Comparison of ENCODE assay signal across 16 cellular contexts in genomic region chr4:2702361-2702760, GRCh38. TPM values are rescaled to one million over a fixed set of nuclear protein-coding genes. Genes with fewer than 3 reads are reported as not detected.
DNase-seq lines count a peak whose midpoint lies in the region; ATAC-seq, FAIRE-seq and TF ChIP-seq lines count a peak whose summit lies in the region.
"Had no signal": no experiment of that assay in that cellular context is flagged by ENCODE, and none has a peak within 500 bp of the region (broad histone marks: within the 10 kb centered on the region; RNA-seq: fewer than 3 reads in every experiment).

No MANE protein-coding gene starts in this region.

- ATAC-seq in activated B cell treated with CpG ODN at 0.5 μM for 24 hours (ENCODE audit: low read depth) = no peak
- no peak for ATAC-seq in stimulated activated effector memory CD8-positive, alpha-beta T cell treated with anti-CD3 and anti-CD28 coated beads, Interleukin-12 subunit alpha, Interleukin-12 subunit beta, amount 100 ng/mL, for 72 hours
- ATAC-seq in GM19455 (IDR thresholded peaks at IDR 0.05; ENCODE audit: unreplicated experiment) = no peak
- ATAC-seq: PC-3 had no signal

- TF ChIP-seq POLR2A in GM12891 (IDR thresholded peaks at IDR 0.05; ENCODE audit: low read depth, low read length) = no peak

- no peaks in the 10 kb centered on the region for H3K9me3 ChIP-seq in mucosa of stomach (ENCODE audit: control insufficient read depth, low read length)

- DNase-seq in GM12891 (ENCODE audit: insufficient read length, low spot score) (no peak), activated B cell treated with CpG ODN at 0.5 μM for 24 hours (no peak), activated gamma-delta T cell (lab: John Stamatoyannopoulos, UW) (no peak), ACHN (no peak)
- DNase-seq in stimulated activated effector memory CD8-positive, alpha-beta T cell treated with anti-CD3 and anti-CD28 coated beads, Interleukin-12 subunit alpha, Interleukin-12 subunit beta, amount 100 ng/mL, for 72 hours (ENCODE audit: low spot score in 2 of 2) = no peak
- DNase-seq: DND-41, HFFc6, KBM-7, NCI-H1105 treated with DMSO at 0.1 percent for 48 hours, NCI-H1694 treated with DMSO at 0.1 percent for 48 hours, NCI-H2107, NCI-H226, PC-3 had no signal

- TF ChIP-seq CTCF in activated B cell treated with CpG ODN at 0.5 μM for 24 hours (IDR thresholded peaks at IDR 0.05) = no peak

- peak overlapping the region; percentile 25 for H3K27ac Mint-ChIP-seq in activated B cell treated with CpG ODN at 0.5 μM for 24 hours
- peak overlapping the region; percentile 52 for H3K27ac Mint-ChIP-seq in stimulated activated effector memory CD8-positive, alpha-beta T cell treated with anti-CD3 and anti-CD28 coated beads, Interleukin-12 subunit alpha, Interleukin-12 subunit beta, amount 100 ng/mL, for 72 hours
- H3K27ac Mint-ChIP-seq: HFFc6 had no signal

- H3K9ac ChIP-seq in mucosa of stomach (ENCODE audit: low read length) = peak overlapping the region; percentile 13

- intact Hi-C loops in activated B cell treated with CpG ODN at 0.5 μM for 24 hours (cut with micrococcal nuclease) = no loop called here

- H3K4me1 ChIP-seq in mucosa of stomach (ENCODE audit: control insufficient read depth, insufficient read depth, low read length) = peaks cover 19% of the 10 kb centered on the region

- no peaks in the 10 kb centered on the region for H3K27me3 Mint-ChIP-seq in activated B cell treated with CpG ODN at 0.5 μM for 24 hours

- in situ Hi-C loops in ACHN (cut with HindIII; ENCODE audit: low pct_ligation_motif_present, low pct_unique_long_range_greater_than_20kb, low sequenced_read_pairs) = no loop called here

- H3K4me1 Mint-ChIP-seq in activated B cell treated with CpG ODN at 0.5 μM for 24 hours = peaks cover 20% of the 10 kb centered on the region
- H3K4me1 Mint-ChIP-seq in stimulated activated effector memory CD8-positive, alpha-beta T cell treated with anti-CD3 and anti-CD28 coated beads, Interleukin-12 subunit alpha, Interleukin-12 subunit beta, amount 100 ng/mL, for 72 hours = no peaks in the 10 kb centered on the region
- H3K4me1 Mint-ChIP-seq: CD14-positive monocyte had no signal

- H3K36me3 ChIP-seq in mucosa of stomach (ENCODE audit: control insufficient read depth, insufficient read depth, low read length) = no peaks in the 10 kb centered on the region

- CTCF ChIA-PET in activated B cell treated with CpG ODN at 0.5 μM for 24 hours (lab: Charles Lee) = no interaction called here

- H3K9me3 Mint-ChIP-seq in activated B cell treated with CpG ODN at 0.5 μM for 24 hours = no peaks in the 10 kb centered on the region
- H3K9me3 Mint-ChIP-seq in stimulated activated effector memory CD8-positive, alpha-beta T cell treated with anti-CD3 and anti-CD28 coated beads, Interleukin-12 subunit alpha, Interleukin-12 subunit beta, amount 100 ng/mL, for 72 hours = no peaks in the 10 kb centered on the region
- H3K9me3 Mint-ChIP-seq: CD14-positive monocyte, HFFc6 had no signal

- H3K4me3 ChIP-seq in mucosa of stomach (ENCODE audit: low read length) = no peak overlapping the region

- H3K27me3 ChIP-seq in mucosa of stomach (ENCODE audit: control insufficient read depth, insufficient read depth, low read length) = no peaks in the 10 kb centered on the region

- peak; percentile 51 for FAIRE-seq in GM12891 (lab: Jason Lieb, UNC)

- POLR2A ChIA-PET in activated B cell treated with CpG ODN at 0.5 μM for 24 hours (lab: Charles Lee) = no interaction called here

- H3K36me3 Mint-ChIP-seq in activated B cell treated with CpG ODN at 0.5 μM for 24 hours (ENCODE audit: low read depth) = peaks cover 68% of the 10 kb centered on the region
- H3K36me3 Mint-ChIP-seq in stimulated activated effector memory CD8-positive, alpha-beta T cell treated with anti-CD3 and anti-CD28 coated beads, Interleukin-12 subunit alpha, Interleukin-12 subunit beta, amount 100 ng/mL, for 72 hours = peaks cover 99% of the 10 kb centered on the region

- no peak overlapping the region for H3K4me3 Mint-ChIP-seq in activated B cell treated with CpG ODN at 0.5 μM for 24 hours
- no peak overlapping the region for H3K4me3 Mint-ChIP-seq in stimulated activated effector memory CD8-positive, alpha-beta T cell treated with anti-CD3 and anti-CD28 coated beads, Interleukin-12 subunit alpha, Interleukin-12 subunit beta, amount 100 ng/mL, for 72 hours
- H3K4me3 Mint-ChIP-seq: CD14-positive monocyte, HFFc6 had no signal

TF ChIP-seq in GM12891, 5 proteins besides CTCF, POLR2A, EP300 and RAD21:
- TF ChIP-seq SPI1 (IDR thresholded peaks at IDR 0.05; ENCODE audit: low read depth, low read length) (no peak), POU2F2 (IDR thresholded peaks at IDR 0.05; ENCODE audit: low read depth, low read length) (no peak), TAF1 (IDR thresholded peaks at IDR 0.05; ENCODE audit: low read depth, low read length) (no peak), POLR2AphosphoS5 (IDR thresholded peaks at IDR 0.05; ENCODE audit: low read depth, low read length) (no peak)

RNA-seq across cellular contexts. Expression of gene TNIP2, which starts 53.8 kb away (rescaled TPM):
- polyA plus RNA-seq in GM12891 (2012; ENCODE audit: low read depth, missing spikeins) = 40.6 TPM
- total RNA-seq in activated B cell treated with CpG ODN at 0.5 μM for 24 hours = 79.1 and 83.2 TPM in 2 replicates
